13 cellular contexts compared by ENCODE assay signal in the genomic region with DNA sequence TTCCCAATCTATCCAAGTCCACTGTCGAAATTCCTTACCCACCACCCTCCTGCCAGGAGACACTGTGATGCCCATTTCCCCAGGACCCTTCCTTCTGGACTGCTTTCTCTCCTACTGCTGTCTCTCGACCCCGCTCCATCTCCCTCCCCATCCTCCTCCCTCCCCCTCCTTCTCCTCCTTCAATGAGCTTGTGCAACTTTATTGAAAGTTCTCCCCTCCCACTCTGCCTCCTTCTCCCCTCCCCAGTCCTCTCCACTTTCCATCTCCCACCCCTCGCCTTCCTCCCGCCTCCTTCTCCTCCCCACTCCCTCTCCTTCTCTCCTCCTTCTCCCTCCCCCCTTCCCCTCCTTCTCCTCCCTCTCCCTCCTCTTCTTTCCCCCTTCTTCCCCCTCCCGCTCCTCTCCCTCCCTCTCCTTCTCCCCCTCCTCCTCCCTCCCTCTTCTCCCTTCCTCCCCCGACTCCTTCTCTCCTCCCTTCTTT.
DNase-seq lines count a peak whose midpoint lies in the region; ATAC-seq and TF ChIP-seq lines count a peak whose summit lies in the region.
"Had no signal": no experiment of that assay in that cellular context is flagged by ENCODE, and none has a peak within 500 bp of the region (broad histone marks: within the 10 kb centered on the region; RNA-seq: fewer than 3 reads in every experiment).

No MANE protein-coding gene starts in this region.

- CTCF ChIA-PET in CD4-positive, alpha-beta T cell (lab: Charles Lee): no interaction called here

- no peak overlapping the region for H3K4me3 Mint-ChIP-seq in CD4-positive, alpha-beta T cell
- H3K4me3 Mint-ChIP-seq: activated T-helper 17 cell treated with anti-CD3 and anti-CD28 coated beads, Interleukin-2, amount 50 U/mL, for 72 hours; nephron progenitor cell had no signal

- no peaks in the 10 kb centered on the region for H3K36me3 Mint-ChIP-seq in CD4-positive, alpha-beta T cell (ENCODE audit: low read depth)

- no peak overlapping the region for H3K27ac Mint-ChIP-seq in CD4-positive, alpha-beta T cell
- H3K27ac Mint-ChIP-seq: activated T-helper 17 cell treated with anti-CD3 and anti-CD28 coated beads, Interleukin-2, amount 50 U/mL, for 72 hours; nephron progenitor cell had no signal

- H3K27me3 ChIP-seq in CD4-positive, alpha-beta T cell (ENCODE audit: control insufficient read depth, insufficient read depth, low read length): no peaks in the 10 kb centered on the region

- intact Hi-C loops in left cardiac atrium (cut with DNase I): no loop called here
- intact Hi-C loops in CD4-positive, alpha-beta T cell (cut with DNase I, micrococcal nuclease): no loop called here

- ATAC-seq in SK-N-SH treated with all-trans-retinoic acid at 6 μM for 48 hours (peak; percentile 12), left cardiac atrium (peak; percentile 69 to 73)
- no peak for ATAC-seq in CD4-positive, alpha-beta T cell (ENCODE audit: poor library complexity)
- ATAC-seq: activated T-helper 17 cell treated with anti-CD3 and anti-CD28 coated beads, Interleukin-2, amount 50 U/mL, for 72 hours had no signal

- POLR2A ChIA-PET in CD4-positive, alpha-beta T cell (lab: Charles Lee): no interaction called here

- H3K9me3 ChIP-seq in CD4-positive, alpha-beta T cell (ENCODE audit: control insufficient read depth, low read length): no peaks in the 10 kb centered on the region

- peak; percentile 38 for DNase-seq in EH (ENCODE audit: low read depth)
- DNase-seq in left cardiac atrium: peak; percentile 52
- no peak for DNase-seq in CD4-positive, alpha-beta T cell
- no peak for DNase-seq in activated gamma-delta T cell treated with Interleukin-2 at 50 U/mL for 16 hours
- no peak for DNase-seq in LoVo (ENCODE audit: low spot score)
- DNase-seq in mesenteric fat pad (ENCODE audit: low spot score): no peak
- DNase-seq: cerebellar nuclear complex, COR-L47, nephron progenitor cell had no signal

- TF ChIP-seq CTCF in CD4-positive, alpha-beta T cell (IDR thresholded peaks at IDR 0.05): no peak

- peak overlapping the region in 4 of 7 experiments; percentile 2 to 31 (median 27) for H3K4me3 ChIP-seq in skin epidermis

- H3K4me1 Mint-ChIP-seq in CD4-positive, alpha-beta T cell (ENCODE audit: low read depth): no peaks in the 10 kb centered on the region
- H3K4me1 Mint-ChIP-seq: activated T-helper 17 cell treated with anti-CD3 and anti-CD28 coated beads, Interleukin-2, amount 50 U/mL, for 72 hours had no signal

- H3K9me3 Mint-ChIP-seq in CD4-positive, alpha-beta T cell: no peaks in the 10 kb centered on the region

- H3K27me3 Mint-ChIP-seq in CD4-positive, alpha-beta T cell: no peaks in the 10 kb centered on the region
- H3K27me3 Mint-ChIP-seq: activated T-helper 17 cell treated with anti-CD3 and anti-CD28 coated beads, Interleukin-2, amount 50 U/mL, for 72 hours had no signal

- peak overlapping the region in 17 of 21 experiments; percentile 27 to 85 (median 75) for H3K27ac ChIP-seq in skin epidermis
- H3K27ac ChIP-seq in CD4-positive, alpha-beta T cell (ENCODE audit: low read depth, low read length): no peak overlapping the region
- H3K27ac ChIP-seq: VCaP had no signal

TF ChIP-seq in SK-N-SH treated with all-trans-retinoic acid at 6 μM for 48 hours, 23 proteins besides CTCF, POLR2A, EP300 and RAD21:
- TF ChIP-seq ZFP30 (CRISPR knock-in tag; IDR thresholded peaks at IDR 0.05) (no peak), GLIS3 (CRISPR knock-in tag; IDR thresholded peaks at IDR 0.05) (no peak)
TF ChIP-seq in SK-N-SH treated with all-trans-retinoic acid at 6 μM for 48 hours: peak in this region for 0.

Comparison
In these comparisons a context has a peak if more than half of its experiments do, and no peak if none do; other contexts are left out.
1. DNase-seq: peak in EH (single experiment) and left cardiac atrium (single experiment); none in CD4-positive, alpha-beta T cell (0 of 10), activated gamma-delta T cell treated with Interleukin-2 at 50 U/mL for 16 hours (single experiment), LoVo (single experiment) and mesenteric fat pad (single experiment).